ENCODE assay signal across 8 cellular contexts in genomic region chr17:68413597-68414560, GRCh38. TPM values are rescaled to one million over a fixed set of nuclear protein-coding genes. Genes with fewer than 3 reads are reported as not detected.
A peak's percentile ranks its signal among the peaks of the same experiment; 100 is the strongest.
DNase-seq lines count a peak whose midpoint lies in the region; ATAC-seq and TF ChIP-seq lines count a peak whose summit lies in the region.
"Not testable (repeated sequence)": the region's sequence is repeated elsewhere in the genome, so short reads cannot be mapped to it uniquely, and the experiment has no call there.

No MANE protein-coding gene starts in this region.

- H3K4me1 Mint-ChIP-seq in immature natural killer cell = peaks cover 15 to 24% of the 10 kb centered on the region in 2 donors

- WGBS in psoas muscle, 3 donors = 4 to 23% (median 11%) methylated on average over 20 to 34 of the region's 34 CpGs

- not testable (repeated sequence) for H3K27ac ChIP-seq in psoas muscle; subcutaneous abdominal adipose tissue (ENCODE audit: low read depth, low read length)

- H3K4me3 ChIP-seq in psoas muscle (peak overlapping the region; percentile 51), subcutaneous abdominal adipose tissue (ENCODE audit: low read depth in 1 of 5, low read length in 5 of 5) (peak overlapping the region in 4 of 5 donors; percentile 31 to 54 (median 48))

- DNase-seq in NCI-H146 treated with DMSO at 0.1 percent for 48 hours (lab: John Stamatoyannopoulos, UW; ENCODE audit: unreplicated experiment) (peak; percentile 16), SW480 (ENCODE audit: low spot score) (peak; percentile 45), activated T-helper 1 cell treated with Interleukin-2 at 50 U/mL for 16 hours (ENCODE audit: low read depth) (peak; percentile 32), dermis blood vessel endothelial cell (peak; percentile 51), immature natural killer cell (peak; percentile 55 to 64 (median 58))
- DNase-seq in psoas muscle = not testable (repeated sequence)

- peaks cover 0 to 11% (median 2%) of the 10 kb centered on the region in 6 donors for H3K9me3 Mint-ChIP-seq in immature natural killer cell

- H3K4me1 ChIP-seq in ES-I3 (ENCODE audit: insufficient read depth, low read length); psoas muscle; subcutaneous abdominal adipose tissue (ENCODE audit: control insufficient read depth in 5 of 5, insufficient read depth in 5 of 5, low read length in 5 of 5): not testable (repeated sequence)

- peak overlapping the region; percentile 46; the same call in 1 of the 2 replicates for H3K9ac ChIP-seq in ES-I3 (ENCODE audit: low read depth, low read length)
- H3K9ac ChIP-seq in subcutaneous abdominal adipose tissue (ENCODE audit: low read length in 5 of 5) = not testable (repeated sequence)

- H3K27me3 Mint-ChIP-seq in immature natural killer cell (ENCODE audit: low read depth in 3 of 3) = not testable (repeated sequence)

- H3K27me3 ChIP-seq in psoas muscle (ENCODE audit: insufficient read depth in 3 of 3, low read length in 2 of 3); subcutaneous abdominal adipose tissue (ENCODE audit: control insufficient read depth in 5 of 5, insufficient read depth in 4 of 5, low read length in 5 of 5): not testable (repeated sequence)

- peak overlapping the region; percentile 87 to 96 (median 93) for H3K27ac Mint-ChIP-seq in immature natural killer cell

- H3K36me3 Mint-ChIP-seq in immature natural killer cell = not testable (repeated sequence)

- intact Hi-C loops in psoas muscle (cut with DNase I) = not testable (repeated sequence)

- peak overlapping the region; percentile 93 to 98 (median 96) for H3K4me3 Mint-ChIP-seq in immature natural killer cell

- not testable (repeated sequence) for ATAC-seq in psoas muscle

- not testable (repeated sequence) for TF ChIP-seq CTCF in psoas muscle (IDR thresholded peaks at IDR 0.05)

- H3K36me3 ChIP-seq in ES-I3 (ENCODE audit: insufficient read depth, low read length); psoas muscle (ENCODE audit: insufficient read depth in 1 of 2, low read depth in 1 of 2); subcutaneous abdominal adipose tissue (ENCODE audit: control insufficient read depth in 5 of 5, insufficient read depth in 5 of 5, low read length in 5 of 5): not testable (repeated sequence)

- H3K9me3 ChIP-seq in ES-I3 (ENCODE audit: control insufficient read depth, insufficient read depth, low read length) = peaks cover 13% of the 10 kb centered on the region
- peaks cover 24% of the 10 kb centered on the region for H3K9me3 ChIP-seq in psoas muscle
- not testable (repeated sequence) for H3K9me3 ChIP-seq in subcutaneous abdominal adipose tissue (ENCODE audit: control insufficient read depth in 5 of 5, low read length in 5 of 5)

RNA-seq across cellular contexts. Expression of gene WIPI1, which starts 43.4 kb away (rescaled TPM):
- total RNA-seq in dermis blood vessel endothelial cell = 60.2 and 65.5 TPM in 2 replicates
- polyA plus RNA-seq in immature natural killer cell = 10 to 100 TPM; 21.1 to 43.4 (median 30.0) TPM
- total RNA-seq in psoas muscle = 100 to 1,000 TPM in 2 of 4 donors, 10 to 100 TPM in 2; 80.3 to 197 (median 117) TPM
- polyA plus RNA-seq in psoas muscle = 100 to 1,000 TPM; 128 to 152 (median 136) TPM
